In the genomic region with DNA sequence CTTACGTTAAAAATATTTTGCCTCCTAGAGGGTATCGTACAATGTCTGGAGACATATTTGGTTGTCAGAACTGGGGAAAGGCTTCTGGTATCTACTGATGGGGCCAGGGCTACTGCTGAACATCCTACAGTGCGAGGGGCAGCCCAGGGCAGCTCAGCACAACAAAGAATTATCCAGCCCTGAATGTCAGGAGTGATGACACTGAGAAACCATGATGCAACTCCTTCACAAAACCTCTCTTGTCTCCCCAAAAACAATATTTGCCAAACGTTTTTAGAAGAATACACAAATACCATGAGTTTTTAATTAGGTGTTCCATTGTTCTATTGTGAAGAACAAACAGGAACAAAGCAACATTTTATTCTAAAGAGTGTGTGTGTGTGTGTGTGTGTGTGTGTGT, we compare ENCODE assay signal across 1 cellular context.
TF ChIP-seq lines count a peak whose summit lies in the region.

No MANE protein-coding gene starts in this region.

TF ChIP-seq in GM12878, 131 proteins besides CTCF, POLR2A, EP300 and RAD21:
- TF ChIP-seq SIN3A (IDR thresholded peaks at IDR 0.05; ENCODE audit: low read depth, low read length) (no peak), BACH1 (IDR thresholded peaks at IDR 0.05; ENCODE audit: borderline replicate concordance) (no peak), ZNF384 (IDR thresholded peaks at IDR 0.05; ENCODE audit: borderline replicate concordance, low read depth, low read length) (no peak), SMC3 (IDR thresholded peaks at IDR 0.05; ENCODE audit: borderline replicate concordance, low read length) (no peak), DPF2 (IDR thresholded peaks at IDR 0.05) (no peak), CHD2 (IDR thresholded peaks at IDR 0.05; ENCODE audit: borderline replicate concordance, low read depth, low read length) (no peak), RBBP5 (conservative IDR thresholded peaks at IDR 0.05) (no peak)
- TF ChIP-seq, protein P1, sequence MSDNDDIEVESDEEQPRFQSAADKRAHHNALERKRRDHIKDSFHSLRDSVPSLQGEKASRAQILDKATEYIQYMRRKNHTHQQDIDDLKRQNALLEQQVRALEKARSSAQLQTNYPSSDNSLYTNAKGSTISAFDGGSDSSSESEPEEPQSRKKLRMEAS (IDR thresholded peaks at IDR 0.05; ENCODE audit: low read depth, low read length) = no peak
